In the genomic region with DNA sequence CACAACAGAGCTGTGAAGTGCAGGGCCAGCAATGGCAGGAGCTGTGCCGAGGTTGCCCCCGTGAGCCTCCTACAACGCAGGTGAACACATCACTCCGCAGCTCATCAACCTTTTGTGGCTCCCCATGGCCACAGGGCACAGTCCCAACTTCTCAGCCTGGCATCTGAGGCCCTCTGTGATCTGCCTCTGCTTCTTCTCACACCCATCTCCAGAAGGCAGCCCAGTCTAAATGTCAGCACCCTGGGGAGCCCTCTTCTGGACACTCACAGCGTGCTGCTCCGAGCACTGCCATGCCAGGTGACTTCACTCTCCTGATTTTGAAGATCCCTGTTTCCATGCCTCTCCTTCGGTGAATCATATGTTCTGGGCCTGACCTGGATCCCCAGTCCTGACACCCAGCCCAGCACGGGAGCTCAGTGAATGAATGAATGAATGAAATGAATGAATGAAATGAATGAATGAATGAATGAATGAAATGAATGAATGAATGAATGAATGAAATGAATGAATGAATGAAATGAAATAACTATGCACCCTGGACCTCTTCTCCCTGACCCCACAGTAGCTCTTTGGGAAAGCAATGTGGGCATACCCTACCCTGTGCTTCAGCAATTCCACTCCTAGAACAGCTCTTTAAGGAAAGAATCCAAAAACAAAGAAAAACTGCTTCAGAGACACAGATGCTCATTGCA, we compare ENCODE assay signal across 10 cellular contexts. TPM values are rescaled to one million over a fixed set of nuclear protein-coding genes. Genes with fewer than 3 reads are reported as not detected.
DNase-seq lines count a peak whose midpoint lies in the region; TF ChIP-seq lines count a peak whose summit lies in the region.
"Had no signal": no experiment of that assay in that cellular context is flagged by ENCODE, and none has a peak within 500 bp of the region (broad histone marks: within the 10 kb centered on the region; RNA-seq: fewer than 3 reads in every experiment).

No MANE protein-coding gene starts in this region.

- no peak overlapping the region for H2BK5ac ChIP-seq in mesendoderm (ENCODE audit: low read length)

- H4K5ac ChIP-seq in mesendoderm (ENCODE audit: low read length), result no peak overlapping the region

- no peak overlapping the region for H4K8ac ChIP-seq in mesendoderm (ENCODE audit: low read depth, low read length)

- H3K36me3 ChIP-seq in GM06990 (ENCODE audit: control insufficient read depth, insufficient read depth, low read length) (no peaks in the 10 kb centered on the region), Loucy (ENCODE audit: insufficient read depth, low read length) (no peaks in the 10 kb centered on the region), mesendoderm (ENCODE audit: control insufficient read depth, insufficient read depth, low read length) (no peaks in the 10 kb centered on the region)

- TF ChIP-seq CTCF in GM06990 (IDR thresholded peaks at IDR 0.05; ENCODE audit: insufficient read depth, low read length, poor library complexity, severe bottlenecking) (peak; percentile 42), Loucy (conservative IDR thresholded peaks at IDR 0.05; ENCODE audit: low read length) (peak; percentile 27)

- H2BK15ac ChIP-seq in mesendoderm (replicated peaks; ENCODE audit: low read depth), result no peak overlapping the region

- H3K4me3 ChIP-seq in GM06990 (replicated peaks; ENCODE audit: low read depth, low read length) (no peak overlapping the region), Loucy (ENCODE audit: low read length, poor library complexity, severe bottlenecking) (no peak overlapping the region), mesendoderm (ENCODE audit: low read length) (no peak overlapping the region)

- no peaks in the 10 kb centered on the region for H3K9me3 ChIP-seq in Loucy (ENCODE audit: insufficient read depth, low read depth, low read length)

- H3K9ac ChIP-seq in Loucy (ENCODE audit: low read depth, low read length, poor library complexity, severe bottlenecking) (no peak overlapping the region), mesendoderm (ENCODE audit: low read length) (no peak overlapping the region)

- no peaks in the 10 kb centered on the region for H3F3A ChIP-seq in Loucy (ENCODE audit: low read depth)

- no peak overlapping the region for H2BK120ac ChIP-seq in mesendoderm (ENCODE audit: low read depth, low read length)

- H3K27ac ChIP-seq in caudate nucleus (ENCODE audit: low read depth, low read length), result peak overlapping the region; percentile 68
- H3K27ac ChIP-seq in mesendoderm (ENCODE audit: low read depth, low read length), result no peak overlapping the region

- H3K56ac ChIP-seq in mesendoderm (ENCODE audit: low read length), result peak overlapping the region; percentile 76

- no peaks in the 10 kb centered on the region for H3K27me3 ChIP-seq in GM06990 (replicated peaks; ENCODE audit: control insufficient read depth, insufficient read depth, low read length)
- no peaks in the 10 kb centered on the region for H3K27me3 ChIP-seq in Loucy (ENCODE audit: insufficient read depth, low read length, poor library complexity, severe bottlenecking)
- no peaks in the 10 kb centered on the region for H3K27me3 ChIP-seq in mesendoderm (ENCODE audit: insufficient read depth, low read length, poor library complexity)

- H3K79me2 ChIP-seq in Loucy (ENCODE audit: insufficient read depth, low read length), result no peaks in the 10 kb centered on the region
- H3K79me2 ChIP-seq in mesendoderm (ENCODE audit: control insufficient read depth, insufficient read depth, low read length), result no peaks in the 10 kb centered on the region

- no peaks in the 10 kb centered on the region for H3K9me2 ChIP-seq in Loucy (replicated peaks; ENCODE audit: low read depth, low read length)

- H3K23ac ChIP-seq in mesendoderm (ENCODE audit: low read length), result no peak overlapping the region

- H2AFZ ChIP-seq in Loucy (ENCODE audit: low read length), result no peak overlapping the region

- H3K79me1 ChIP-seq in mesendoderm (ENCODE audit: low read length), result no peaks in the 10 kb centered on the region

- H3K4ac ChIP-seq in mesendoderm (ENCODE audit: low read depth, low read length), result no peak overlapping the region

- H3K4me1 ChIP-seq in Loucy (ENCODE audit: insufficient read depth, low read length, poor library complexity, severe bottlenecking) (no peaks in the 10 kb centered on the region), mesendoderm (ENCODE audit: control insufficient read depth, low read depth, low read length) (peaks cover 11% of the 10 kb centered on the region)

- no peak overlapping the region for H3K4me2 ChIP-seq in Loucy (ENCODE audit: low read depth, low read length, poor library complexity, severe bottlenecking)
- no peak overlapping the region for H3K4me2 ChIP-seq in mesendoderm (ENCODE audit: low read length)

- H2AK5ac ChIP-seq in mesendoderm (ENCODE audit: low read length), result no peak overlapping the region

- H3K18ac ChIP-seq in mesendoderm (ENCODE audit: low read length), result no peak overlapping the region

- H4K20me1 ChIP-seq in Loucy (ENCODE audit: insufficient read depth, low read length, poor library complexity, severe bottlenecking), result no peaks in the 10 kb centered on the region

- no CpG with 5 or more reads among the region's 8 CpGs for WGBS in mesendoderm (ENCODE audit: extremely low coverage, insufficient coverage, low lambda C conversion rate)

- DNase-seq in GM06990 (ENCODE audit: extremely low read depth, insufficient read length), result no peak
- peak in 2 of 61 donors; percentile 4 to 9 for DNase-seq in caudate nucleus (lab: John Stamatoyannopoulos, UW)
- no peak for DNase-seq in mesendoderm
- DNase-seq in stimulated activated CD8-positive, alpha-beta memory T cell treated with anti-CD3 and anti-CD28 coated beads, Interleukin-4, amount 100 ng/mL, for 48 hours, result no peak
- no peak for DNase-seq in NCI-H446 treated with DMSO at 0.1 percent for 48 hours (lab: John Stamatoyannopoulos, UW)
- DNase-seq in NCI-H1930 (lab: John Stamatoyannopoulos, UW), result no peak
- no peak for DNase-seq in occipital lobe (lab: John Stamatoyannopoulos, UW)
- DNase-seq: activated T-cell treated with anti-CD3 and anti-CD28 coated beads, Interleukin-2, amount 50 U/mL, for 48 hours had no signal

RNA-seq across cellular contexts. Expression of a gene that starts 17.9 kb away (rescaled TPM):
- polyA plus RNA-seq in mesendoderm (2013, experiment 1 of 2), result 38.2 TPM
- polyA plus RNA-seq in mesendoderm (2013, experiment 2 of 2), result 37.3 TPM
- total RNA-seq in occipital lobe, result 55.4 TPM

RNA-seq across cellular contexts. Expression of a gene that starts 22.9 kb away (rescaled TPM):
- 274 TPM for polyA plus RNA-seq in mesendoderm (2013, experiment 1 of 2)
- polyA plus RNA-seq in mesendoderm (2013, experiment 2 of 2), result 289 TPM
- 10.5 TPM for total RNA-seq in occipital lobe
- total RNA-seq: RPMI7951 had no signal

RNA-seq across cellular contexts. Expression of a gene that starts 52.9 kb away (rescaled TPM):
- polyA plus RNA-seq in mesendoderm (2013, experiment 1 of 2), result 1.1 TPM
- 1.2 TPM for polyA plus RNA-seq in mesendoderm (2013, experiment 2 of 2)
- total RNA-seq in occipital lobe, result 30.4 TPM
